ENCODE assay signal across 8 cellular contexts in the genomic region with DNA sequence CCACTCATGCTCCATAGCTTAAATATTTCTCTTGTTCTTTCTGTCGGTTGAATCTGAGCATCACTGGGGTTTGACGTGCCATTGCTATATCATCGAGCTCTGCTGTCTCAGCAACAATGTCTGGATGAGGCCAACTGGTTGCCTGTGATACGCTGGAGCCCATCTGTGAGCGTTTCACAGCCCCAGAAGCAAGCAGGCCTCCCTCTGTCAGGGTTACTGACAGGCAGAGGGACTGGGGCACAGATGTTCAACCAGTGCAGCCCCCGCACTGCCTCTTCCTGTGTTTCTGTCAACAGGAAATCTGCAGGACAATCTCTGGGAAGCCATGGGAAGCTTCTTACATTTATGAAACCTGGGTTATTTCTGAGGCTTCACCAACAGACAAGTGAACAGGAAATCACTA. TPM values are rescaled to one million over a fixed set of nuclear protein-coding genes. Genes with fewer than 3 reads are reported as not detected.
DNase-seq lines count a peak whose midpoint lies in the region; ATAC-seq and TF ChIP-seq lines count a peak whose summit lies in the region.

No MANE protein-coding gene starts in this region.

- peaks cover 18% of the 10 kb centered on the region for H3K4me1 ChIP-seq in ectodermal cell (ENCODE audit: control insufficient read depth, insufficient read depth, low read length)
- peaks cover 19% of the 10 kb centered on the region for H3K4me1 ChIP-seq in PC-9 (replicated peaks; ENCODE audit: insufficient read depth)

- H4K20me1 ChIP-seq in PC-9 (ENCODE audit: insufficient read depth), result no peaks in the 10 kb centered on the region

- DNase-seq in GM03348 (ENCODE audit: low spot score), result peak; percentile 32
- peak; percentile 97 for DNase-seq in NCI-H2171 treated with DMSO at 0.1 percent for 48 hours (lab: John Stamatoyannopoulos, UW)
- peak; percentile 58 for DNase-seq in myocyte (ENCODE audit: low read depth)
- no peak for DNase-seq in stimulated activated CD4-positive, alpha-beta T cell treated with anti-CD3 and anti-CD28 coated beads, Interleukin-1b, Interleukin-23, amount 100 ng/mL, for 48 hours
- no peak for DNase-seq in Calu3
- DNase-seq in PC-9, result no peak

- H3K4me2 ChIP-seq in PC-9, result no peak overlapping the region

- TF ChIP-seq CTCF in Calu3 (IDR thresholded peaks at IDR 0.05; ENCODE audit: unreplicated experiment) (no peak), PC-9 (conservative IDR thresholded peaks at IDR 0.05) (no peak)

- H3K79me2 ChIP-seq in PC-9 (ENCODE audit: low read depth), result no peaks in the 10 kb centered on the region

- H3F3A ChIP-seq in PC-9 (ENCODE audit: insufficient read depth, low read depth), result peaks cover 12% of the 10 kb centered on the region; the same call in 1 of the 2 replicates

- 57 to 64% methylated on average over 6 of the region's 6 CpGs for WGBS in ectodermal cell, 2 experiments

- no peaks in the 10 kb centered on the region for H3K4me1 Mint-ChIP-seq in Calu3 (ENCODE audit: low read depth, unreplicated experiment)

- POLR2A ChIA-PET in PC-9 (lab: Charles Lee; ENCODE audit: unreplicated experiment), result no interaction called here

- no TSS peak for BruUV-seq in Calu3 (replicated peaks; lab: Mats Ljungman, UMichigan)
- BruUV-seq in PC-9 (replicated peaks; lab: Mats Ljungman, UMichigan), result no TSS peak

- H3K4me3 Mint-ChIP-seq in Calu3 (ENCODE audit: low read depth, unreplicated experiment), result no peak overlapping the region

- H3K9me3 ChIP-seq in ectodermal cell (ENCODE audit: control insufficient read depth, low read length) (no peaks in the 10 kb centered on the region), PC-9 (ENCODE audit: insufficient read depth, low read depth) (no peaks in the 10 kb centered on the region)

- no peaks in the 10 kb centered on the region for H3K9me2 ChIP-seq in PC-9 (ENCODE audit: insufficient read depth)

- H3K9me3 Mint-ChIP-seq in Calu3 (ENCODE audit: low read depth, unreplicated experiment), result no peaks in the 10 kb centered on the region

- H3K36me3 ChIP-seq in ectodermal cell (ENCODE audit: control insufficient read depth, insufficient read depth, low read length), result no peaks in the 10 kb centered on the region
- no peaks in the 10 kb centered on the region for H3K36me3 ChIP-seq in PC-9 (ENCODE audit: low read depth)

- H3K27ac ChIP-seq in ectodermal cell (ENCODE audit: insufficient read depth, low read depth, low read length, poor library complexity, severe bottlenecking), result peak overlapping the region; percentile 67
- no peak overlapping the region for H3K27ac ChIP-seq in PC-9

- no peak overlapping the region for H3K27ac Mint-ChIP-seq in Calu3 (ENCODE audit: unreplicated experiment)

- ATAC-seq in HG02852 (IDR thresholded peaks at IDR 0.05; ENCODE audit: unreplicated experiment), result no peak

- H3K27me3 Mint-ChIP-seq in Calu3 (ENCODE audit: unreplicated experiment), result no peaks in the 10 kb centered on the region

- H3K27me3 ChIP-seq in ectodermal cell (ENCODE audit: control insufficient read depth, insufficient read depth, low read length, poor library complexity, severe bottlenecking), result no peaks in the 10 kb centered on the region
- H3K27me3 ChIP-seq in PC-9 (ENCODE audit: insufficient read depth, low read depth), result no peaks in the 10 kb centered on the region

- H2AFZ ChIP-seq in PC-9, result no peak overlapping the region

- intact Hi-C loops in Calu3 (cut with micrococcal nuclease; ENCODE audit: unreplicated experiment), result no loop called here
- intact Hi-C loops in PC-9 (cut with micrococcal nuclease; ENCODE audit: unreplicated experiment), result no loop called here

- H3K4me3 ChIP-seq in ectodermal cell (ENCODE audit: insufficient read depth, low read depth, low read length) (no peak overlapping the region), PC-9 (no peak overlapping the region)

- CTCF ChIA-PET in Calu3 (lab: Charles Lee) (no interaction called here), PC-9 (lab: Charles Lee) (no interaction called here)

- no peaks in the 10 kb centered on the region for H3K36me3 Mint-ChIP-seq in Calu3 (ENCODE audit: insufficient read depth, unreplicated experiment)

RNA-seq across cellular contexts. Expression of a gene that starts 23.9 kb away (rescaled TPM):
- 22.2 TPM for polyA plus RNA-seq in ectodermal cell (2013, experiment 1 of 4)
- polyA plus RNA-seq in ectodermal cell (2013, experiment 2 of 4), result 24.0 TPM
- polyA plus RNA-seq in ectodermal cell (2013, experiment 3 of 4), result 20.0 TPM
- 16.8 TPM for polyA plus RNA-seq in ectodermal cell (2013, experiment 4 of 4)
- 13.3 and 19.3 TPM in 2 replicates for total RNA-seq in myocyte
- polyA plus RNA-seq in myocyte (2012), result 13.3 TPM
- 21.2 and 22.1 TPM in 2 replicates for total RNA-seq in Calu3 (2022)
- total RNA-seq in PC-9 (2021), result 15.4 and 18.5 TPM in 2 replicates

RNA-seq across cellular contexts. Expression of a gene that starts 24.0 kb away (rescaled TPM):
- polyA plus RNA-seq in ectodermal cell (2013, experiment 1 of 4), result 13.6 TPM
- polyA plus RNA-seq in ectodermal cell (2013, experiment 2 of 4), result 15.2 TPM
- 9.7 TPM for polyA plus RNA-seq in ectodermal cell (2013, experiment 3 of 4)
- polyA plus RNA-seq in ectodermal cell (2013, experiment 4 of 4), result 11.0 TPM
- total RNA-seq in myocyte, result 7.1 and 8.2 TPM in 2 replicates
- 3.3 TPM for polyA plus RNA-seq in myocyte (2012)
- total RNA-seq in Calu3 (2022), result 13.9 and 15.8 TPM in 2 replicates
- total RNA-seq in PC-9 (2021), result 15.5 and 18.6 TPM in 2 replicates

Comparison
In these comparisons a context has a peak if more than half of its experiments do, and no peak if none do; other contexts are left out.
1. DNase-seq: peak in GM03348 (single experiment), NCI-H2171 treated with DMSO at 0.1 percent for 48 hours (single experiment) and myocyte (single experiment); none in stimulated activated CD4-positive, alpha-beta T cell treated with anti-CD3 and anti-CD28 coated beads, Interleukin-1b, Interleukin-23, amount 100 ng/mL, for 48 hours (single experiment), Calu3 (single experiment) and PC-9 (0 of 2).